ENCODE assay signal across 8 cellular contexts in the genomic region with DNA sequence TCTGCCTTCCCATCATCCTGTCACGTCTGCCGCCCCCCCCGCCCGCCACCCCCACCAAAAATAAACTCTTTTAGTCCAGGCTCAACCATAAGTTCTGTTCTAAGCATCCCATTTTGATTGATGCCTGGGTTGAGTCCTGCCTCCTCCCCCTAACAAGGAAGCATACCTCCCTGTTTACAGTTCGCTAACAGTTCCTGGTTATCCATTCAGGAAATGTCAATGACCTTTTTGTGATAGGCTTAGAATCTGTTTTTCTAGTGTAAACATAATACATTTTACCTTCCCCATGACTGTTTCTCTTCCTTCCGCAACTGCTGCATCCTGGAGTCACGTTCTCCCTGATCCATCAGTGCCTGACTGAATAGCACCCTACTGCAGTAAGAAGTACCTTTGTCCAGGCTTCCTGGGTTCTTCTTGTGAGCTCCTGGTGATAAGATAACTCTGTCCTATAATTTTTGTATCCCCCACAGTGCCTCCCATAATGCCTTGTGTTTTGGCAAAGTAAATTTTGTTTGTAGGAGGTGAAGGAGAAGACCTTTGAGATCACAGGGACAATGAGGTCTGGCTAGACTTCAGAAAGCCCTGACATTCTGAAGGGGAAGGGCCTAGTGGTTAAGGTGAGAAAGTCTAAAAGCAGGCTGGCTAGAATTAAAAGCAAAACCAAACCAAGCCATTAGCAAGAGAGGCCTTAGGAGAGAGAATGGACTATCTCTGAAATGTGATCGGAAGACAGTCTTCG. TPM values are rescaled to one million over a fixed set of nuclear protein-coding genes. Genes with fewer than 3 reads are reported as not detected.
A peak's percentile ranks its signal among the peaks of the same experiment; 100 is the strongest.
DNase-seq lines count a peak whose midpoint lies in the region; ATAC-seq and TF ChIP-seq lines count a peak whose summit lies in the region.

No MANE protein-coding gene starts in this region.

- H3K36me3 ChIP-seq in Panc1 (ENCODE audit: control insufficient read depth, insufficient read depth, low read length) (no peaks in the 10 kb centered on the region), esophagus squamous epithelium (peaks cover 0 to 27% (median 4%) of the 10 kb centered on the region in 3 donors)

- H3K4me1 Mint-ChIP-seq in activated T-cell treated with anti-CD3 and anti-CD28 coated beads, Interleukin-2, amount 50 U/mL, for 72 hours (ENCODE audit: low read depth): peaks cover 94% of the 10 kb centered on the region

- H3K4me1 ChIP-seq in Panc1 (ENCODE audit: control insufficient read depth, insufficient read depth, low read length): peaks cover 57% of the 10 kb centered on the region
- peaks cover 47 to 91% (median 53%) of the 10 kb centered on the region in 3 donors for H3K4me1 ChIP-seq in esophagus squamous epithelium

- ATAC-seq in activated T-cell treated with anti-CD3 and anti-CD28 coated beads, Interleukin-2, amount 50 U/mL, for 72 hours (replicated peaks in 1 of 2): no peak
- ATAC-seq in Panc1: peak; percentile 57
- no peak for ATAC-seq in HG02623 (IDR thresholded peaks at IDR 0.05; ENCODE audit: unreplicated experiment)
- no peak for ATAC-seq in GM18909 (IDR thresholded peaks at IDR 0.05; ENCODE audit: poor library complexity, unreplicated experiment)

- H3K9me3 ChIP-seq in Panc1 (ENCODE audit: control insufficient read depth, insufficient read depth, low read depth, low read length) (no peaks in the 10 kb centered on the region), esophagus squamous epithelium (no peaks in the 10 kb centered on the region)

- 35 to 38% methylated on average over 6 to 9 of the region's 9 CpGs for WGBS in esophagus squamous epithelium, 2 donors

- no peaks in the 10 kb centered on the region for H3K27me3 ChIP-seq in Panc1 (ENCODE audit: control insufficient read depth, insufficient read depth, low read length)
- H3K27me3 ChIP-seq in esophagus squamous epithelium: no peaks in the 10 kb centered on the region

- in situ Hi-C loops in Panc1 (cut with HindIII; ENCODE audit: low pct_unique_long_range_greater_than_20kb, low sequenced_read_pairs): no loop called here

- no peak for TF ChIP-seq CTCF in Panc1 (IDR thresholded peaks at IDR 0.05)
- no peak for TF ChIP-seq CTCF in esophagus squamous epithelium (IDR thresholded peaks at IDR 0.05)

- peak overlapping the region; percentile 98 for H3K27ac ChIP-seq in Panc1 (ENCODE audit: low read length)
- H3K27ac ChIP-seq in esophagus squamous epithelium: peak overlapping the region; percentile 84 to 98 (median 96)

- H3K4me3 Mint-ChIP-seq in activated T-cell treated with anti-CD3 and anti-CD28 coated beads, Interleukin-2, amount 50 U/mL, for 72 hours: peak overlapping the region; percentile 83 to 99

- no peak for TF ChIP-seq POLR2A in esophagus squamous epithelium (IDR thresholded peaks at IDR 0.05)

- peak overlapping the region; percentile 94 for H3K27ac Mint-ChIP-seq in activated T-cell treated with anti-CD3 and anti-CD28 coated beads, Interleukin-2, amount 50 U/mL, for 72 hours

- DNase-seq in activated T-cell treated with anti-CD3 and anti-CD28 coated beads, Interleukin-2, amount 50 U/mL, for 72 hours: no peak
- DNase-seq in activated T-cell treated with anti-CD3 and anti-CD28 coated beads, Interleukin-2, amount 50 U/mL, for 1 hour: no peak
- DNase-seq in Panc1 (ENCODE audit: low read depth, low spot score) (no peak), esophagus squamous epithelium (lab: John Stamatoyannopoulos, UW) (no peak), renal cortical epithelial cell (ENCODE audit: low read depth) (peak; percentile 81), NOMO-1 treated with dmso at 0.1 percent for 144 hours (lab: John Stamatoyannopoulos, UW; ENCODE audit: unreplicated experiment) (no peak)

- peak overlapping the region in 1 of 2 experiments; percentile 34; a peak in 2 of 4 replicates for H3K4me3 ChIP-seq in Panc1 (ENCODE audit: low read depth in 2 of 2, low read length in 2 of 2)
- peak overlapping the region in 1 of 4 donors; percentile 22 for H3K4me3 ChIP-seq in esophagus squamous epithelium

- H3K36me3 Mint-ChIP-seq in activated T-cell treated with anti-CD3 and anti-CD28 coated beads, Interleukin-2, amount 50 U/mL, for 72 hours (ENCODE audit: insufficient read depth in 2 of 2): peaks cover 4 to 10% of the 10 kb centered on the region in 2 donors

- intact Hi-C loops in Panc1 (cut with micrococcal nuclease; ENCODE audit: unreplicated experiment): no loop called here
- intact Hi-C loops in esophagus squamous epithelium (cut with DNase I): no loop called here

- no TSS peak for BruUV-seq in Panc1 (replicated peaks; lab: Mats Ljungman, UMichigan)

- CTCF ChIA-PET in Panc1 (lab: Charles Lee): interaction anchor here (0.6 to 1.4 kb wide), 3 partner anchors 14 to 71 kb away, joined by 3 to 9 read pairs (median 4); no protein-coding TSS in a partner anchor

- no peaks in the 10 kb centered on the region for H3K9me3 Mint-ChIP-seq in activated T-cell treated with anti-CD3 and anti-CD28 coated beads, Interleukin-2, amount 50 U/mL, for 72 hours

- H3K27me3 Mint-ChIP-seq in activated T-cell treated with anti-CD3 and anti-CD28 coated beads, Interleukin-2, amount 50 U/mL, for 72 hours (ENCODE audit: low read depth): no peaks in the 10 kb centered on the region

- POLR2A ChIA-PET in Panc1 (lab: Charles Lee): no interaction called here

RNA-seq across cellular contexts. Expression of gene AGFG2, which starts 7.3 kb away (rescaled TPM):
- 10 to 100 TPM; 35.5 to 53.7 TPM for total RNA-seq in activated T-cell treated with anti-CD3 and anti-CD28 coated beads, Interleukin-2, amount 50 U/mL, for 72 hours
- total RNA-seq in Panc1 (2021; ENCODE audit: unreplicated experiment) (42.5 TPM), esophagus squamous epithelium (10 to 100 TPM; 14.5 to 49.2 (median 26.6) TPM), renal cortical epithelial cell (4.2 and 8.2 TPM in 2 replicates)
- polyA plus RNA-seq in Panc1 (2012; ENCODE audit: insufficient read length): 20.1 TPM

RNA-seq across cellular contexts. Expression of gene SAP25, which starts 27.4 kb away (rescaled TPM):
- 10 to 100 TPM; 21.4 to 23.4 TPM for total RNA-seq in activated T-cell treated with anti-CD3 and anti-CD28 coated beads, Interleukin-2, amount 50 U/mL, for 72 hours
- total RNA-seq in Panc1 (2021; ENCODE audit: unreplicated experiment) (3.0 TPM), esophagus squamous epithelium (1 to 10 TPM in 1 of 4 donors, under 1 TPM in 1, not detected in 2; 0.38 to 1.8 TPM), renal cortical epithelial cell (not detected in 2 replicates)
- polyA plus RNA-seq in Panc1 (2012; ENCODE audit: insufficient read length): not detected

RNA-seq across cellular contexts. Expression of gene LRCH4, which starts 39.6 kb away (rescaled TPM):
- 100 to 1,000 TPM; 144 to 154 TPM for total RNA-seq in activated T-cell treated with anti-CD3 and anti-CD28 coated beads, Interleukin-2, amount 50 U/mL, for 72 hours
- total RNA-seq in Panc1 (2021; ENCODE audit: unreplicated experiment): 66.4 TPM
- 51.5 TPM for polyA plus RNA-seq in Panc1 (2012; ENCODE audit: insufficient read length)
- total RNA-seq in esophagus squamous epithelium: 10 to 100 TPM; 50.1 to 84.0 (median 70.4) TPM
- 5.0 and 10.6 TPM in 2 replicates for total RNA-seq in renal cortical epithelial cell

RNA-seq across cellular contexts. Expression of gene FBXO24, which starts 39.8 kb away (rescaled TPM):
- total RNA-seq in activated T-cell treated with anti-CD3 and anti-CD28 coated beads, Interleukin-2, amount 50 U/mL, for 72 hours: 1 to 10 TPM; 2.1 to 3.6 TPM
- total RNA-seq in Panc1 (2021; ENCODE audit: unreplicated experiment) (0.59 TPM), esophagus squamous epithelium (1 to 10 TPM in 1 of 4 donors, under 1 TPM in 2, not detected in 1; 0.19 to 1.6 (median 0.29) TPM), renal cortical epithelial cell (0.35 TPM in 1 of 2 replicates, not detected in the other)
- polyA plus RNA-seq in Panc1 (2012; ENCODE audit: insufficient read length): 1.2 TPM

RNA-seq across cellular contexts. Expression of gene PCOLCE, which starts 55.9 kb away (rescaled TPM):
- 10 to 100 TPM; 12.9 to 13.7 TPM for total RNA-seq in activated T-cell treated with anti-CD3 and anti-CD28 coated beads, Interleukin-2, amount 50 U/mL, for 72 hours
- total RNA-seq in Panc1 (2021; ENCODE audit: unreplicated experiment): 13.8 TPM
- 28.9 TPM for polyA plus RNA-seq in Panc1 (2012; ENCODE audit: insufficient read length)
- 10 to 100 TPM in 2 of 4 donors, 1 to 10 TPM in 2; 4.6 to 23.8 (median 9.9) TPM for total RNA-seq in esophagus squamous epithelium
- 1.9 and 2.3 TPM in 2 replicates for total RNA-seq in renal cortical epithelial cell
